Comparison of ENCODE assay signal across 1 cellular context in genomic region chr17:83036193-83036592, GRCh38.
TF ChIP-seq lines count a peak whose summit lies in the region.

No MANE protein-coding gene starts in this region.

TF ChIP-seq in GM23338, 12 proteins besides CTCF, POLR2A, EP300 and RAD21 (continued from another document):
- no peak for TF ChIP-seq ZNF462 (CRISPR knock-in tag; IDR thresholded peaks at IDR 0.05)
